9 cellular contexts compared by ENCODE assay signal in genomic region chr19:56113071-56113632, GRCh38. TPM values are rescaled to one million over a fixed set of nuclear protein-coding genes. Genes with fewer than 3 reads are reported as not detected.
DNase-seq lines count a peak whose midpoint lies in the region; ATAC-seq and TF ChIP-seq lines count a peak whose summit lies in the region.
"Had no signal": no experiment of that assay in that cellular context is flagged by ENCODE, and none has a peak within 500 bp of the region (broad histone marks: within the 10 kb centered on the region; RNA-seq: fewer than 3 reads in every experiment).

No MANE protein-coding gene starts in this region.

- H3K4me1 Mint-ChIP-seq in Caco-2 (ENCODE audit: low read depth, unreplicated experiment) (peaks cover 22% of the 10 kb centered on the region), chondrocyte (ENCODE audit: low read depth) (peaks cover 55% of the 10 kb centered on the region)

- peak overlapping the region; percentile 88 for H3K27ac ChIP-seq in neutrophil
- H3K27ac ChIP-seq in PC-9 = no peak overlapping the region
- no peak overlapping the region for H3K27ac ChIP-seq in prostate gland
- H3K27ac ChIP-seq: thoracic aorta had no signal

- CTCF ChIA-PET in Caco-2 (lab: Charles Lee) (no interaction called here), PC-9 (lab: Charles Lee) (no interaction called here)

- ATAC-seq in HG03139 (IDR thresholded peaks at IDR 0.05; ENCODE audit: unreplicated experiment) = no peak

- no peak for TF ChIP-seq POLR2A in prostate gland (IDR thresholded peaks at IDR 0.05)

- H3K9me3 ChIP-seq in Caco-2 = no peaks in the 10 kb centered on the region
- H3K9me3 ChIP-seq in neutrophil = no peaks in the 10 kb centered on the region
- H3K9me3 ChIP-seq in PC-9 (ENCODE audit: insufficient read depth, low read depth) = no peaks in the 10 kb centered on the region
- no peaks in the 10 kb centered on the region for H3K9me3 ChIP-seq in prostate gland
- H3K9me3 ChIP-seq: thoracic aorta had no signal

- TF ChIP-seq CTCF in Caco-2 (IDR thresholded peaks at IDR 0.05; ENCODE audit: insufficient read depth in 1 of 2, low read depth in 1 of 2, low read length in 1 of 2, severe bottlenecking in 1 of 2, unreplicated experiment in 1 of 2) (no peak), chondrocyte (IDR thresholded peaks at IDR 0.05) (no peak), neutrophil (IDR thresholded peaks at IDR 0.05) (no peak), PC-9 (conservative IDR thresholded peaks at IDR 0.05) (no peak), prostate gland (IDR thresholded peaks at IDR 0.05) (no peak)

- peaks cover 20% of the 10 kb centered on the region for H3K4me1 ChIP-seq in Caco-2
- peaks cover 94 to 99% of the 10 kb centered on the region in 2 experiments for H3K4me1 ChIP-seq in neutrophil (ENCODE audit: control insufficient read depth in 1 of 2, insufficient read depth in 1 of 2, low read depth in 1 of 2, low read length in 1 of 2)
- H3K4me1 ChIP-seq in PC-9 (replicated peaks; ENCODE audit: insufficient read depth) = peaks cover 24% of the 10 kb centered on the region
- peaks cover 43% of the 10 kb centered on the region for H3K4me1 ChIP-seq in prostate gland (replicated peaks)

- H3K36me3 Mint-ChIP-seq in Caco-2 (ENCODE audit: insufficient read depth, unreplicated experiment) (peaks cover 63% of the 10 kb centered on the region), chondrocyte (ENCODE audit: low read depth) (no peaks in the 10 kb centered on the region)

- DNase-seq in Caco-2 (no peak), KBM-7 (peak; percentile 40), chondrocyte (ENCODE audit: low spot score) (no peak), PC-9 (no peak), prostate gland (ENCODE audit: low spot score) (no peak), NCI-H2196 (lab: John Stamatoyannopoulos, UW; ENCODE audit: unreplicated experiment) (no peak)

- no peaks in the 10 kb centered on the region for H3K27me3 ChIP-seq in Caco-2 (replicated peaks; ENCODE audit: control insufficient read depth, insufficient read depth, low read length)
- H3K27me3 ChIP-seq in neutrophil = no peaks in the 10 kb centered on the region
- H3K27me3 ChIP-seq in PC-9 (ENCODE audit: insufficient read depth, low read depth) = no peaks in the 10 kb centered on the region
- H3K27me3 ChIP-seq in prostate gland (replicated peaks; ENCODE audit: insufficient read depth) = no peaks in the 10 kb centered on the region

- no peaks in the 10 kb centered on the region for H3K9me3 Mint-ChIP-seq in Caco-2 (ENCODE audit: unreplicated experiment)
- no peaks in the 10 kb centered on the region for H3K9me3 Mint-ChIP-seq in chondrocyte (ENCODE audit: low read depth)

- 66% methylated on average over 20 of the region's 20 CpGs for WGBS in prostate gland

- no peak overlapping the region for H3K4me3 ChIP-seq in Caco-2 (ENCODE audit: low read depth, low read length)
- H3K4me3 ChIP-seq in neutrophil (ENCODE audit: low read depth in 1 of 2, low read length in 1 of 2) = peak overlapping the region; percentile 23 to 54
- H3K4me3 ChIP-seq in PC-9 = no peak overlapping the region
- H3K4me3 ChIP-seq in prostate gland = no peak overlapping the region
- H3K4me3 ChIP-seq: thoracic aorta had no signal

- H3K9me2 ChIP-seq in PC-9 (ENCODE audit: insufficient read depth) = no peaks in the 10 kb centered on the region

- H3K27me3 Mint-ChIP-seq in Caco-2 (ENCODE audit: insufficient read depth, unreplicated experiment) = no peaks in the 10 kb centered on the region
- H3K27me3 Mint-ChIP-seq in chondrocyte (ENCODE audit: low read depth) = no peaks in the 10 kb centered on the region

- H2AFZ ChIP-seq in PC-9 = no peak overlapping the region

- H3K4me2 ChIP-seq in PC-9 = no peak overlapping the region

- H3K27ac Mint-ChIP-seq in Caco-2 (ENCODE audit: unreplicated experiment) (peak overlapping the region; percentile 74), chondrocyte (ENCODE audit: unreplicated experiment) (peak overlapping the region; percentile 65)

- H3K4me3 Mint-ChIP-seq in Caco-2 (ENCODE audit: unreplicated experiment) = no peak overlapping the region
- H3K4me3 Mint-ChIP-seq in chondrocyte (ENCODE audit: unreplicated experiment) = no peak overlapping the region

- POLR2A ChIA-PET in Caco-2 (lab: Charles Lee) = no interaction called here
- POLR2A ChIA-PET in PC-9 (lab: Charles Lee; ENCODE audit: unreplicated experiment) = no interaction called here

- in situ Hi-C loops in KBM-7 (cut with MboI; ENCODE audit: low pct_unique_long_range_greater_than_20kb, low sequenced_read_pairs) = no loop called here

- H3K36me3 ChIP-seq in Caco-2 (ENCODE audit: control insufficient read depth, insufficient read depth, low read length) = peaks cover 2% of the 10 kb centered on the region; the same call in 1 of the 2 replicates
- peaks cover 5% of the 10 kb centered on the region for H3K36me3 ChIP-seq in neutrophil
- H3K36me3 ChIP-seq in PC-9 (ENCODE audit: low read depth) = no peaks in the 10 kb centered on the region; the same call in 1 of the 2 replicates
- H3K36me3 ChIP-seq in prostate gland = no peaks in the 10 kb centered on the region
- H3K36me3 ChIP-seq: thoracic aorta had no signal

- intact Hi-C loops in Caco-2 (cut with micrococcal nuclease; ENCODE audit: unreplicated experiment) (no loop called here), PC-9 (cut with micrococcal nuclease; ENCODE audit: unreplicated experiment) (no loop called here), prostate gland (cut with DNase I) (loop anchor here (5.0 kb wide), 1 partner anchor 44 kb away; no protein-coding TSS in a partner anchor)

- BruUV-seq in Caco-2 (replicated peaks; lab: Mats Ljungman, UMichigan) (no TSS peak), PC-9 (replicated peaks; lab: Mats Ljungman, UMichigan) (no TSS peak)

- H3F3A ChIP-seq in PC-9 (ENCODE audit: insufficient read depth, low read depth) = peaks cover 12% of the 10 kb centered on the region

- peaks cover 96% of the 10 kb centered on the region for H4K20me1 ChIP-seq in PC-9 (ENCODE audit: insufficient read depth)

- H3K79me2 ChIP-seq in PC-9 (ENCODE audit: low read depth) = peaks cover 99% of the 10 kb centered on the region

RNA-seq across cellular contexts. Expression of gene ZNF787, which starts 7.9 kb away (rescaled TPM):
- total RNA-seq in Caco-2 (2022) (58.1 and 60.0 TPM in 2 replicates), chondrocyte (22.4 to 26.6 TPM (median 26.5 TPM) in 3 replicates), PC-9 (2021) (51.4 and 51.5 TPM in 2 replicates), prostate gland (10 to 100 TPM; 28.2 to 47.5 TPM)

RNA-seq across cellular contexts. Expression of gene ZNF444, which starts 27.9 kb away (rescaled TPM):
- total RNA-seq in Caco-2 (2022) (92.2 and 95.6 TPM in 2 replicates), chondrocyte (30.4 to 33.1 TPM (median 31.5 TPM) in 3 replicates), PC-9 (2021) (50.5 and 74.2 TPM in 2 replicates), prostate gland (100 to 1,000 TPM in 1 of 2 donors, 10 to 100 TPM in 1; 62.0 to 105 TPM)

Comparison
In these comparisons a context has a peak if more than half of its experiments do, and no peak if none do; other contexts are left out.
1. H3K4me3 ChIP-seq: peak in neutrophil (2 of 2); none in Caco-2 (single experiment), PC-9 (single experiment) and prostate gland (0 of 2).